Comparison of ENCODE assay signal across 28 cellular contexts in the genomic region with DNA sequence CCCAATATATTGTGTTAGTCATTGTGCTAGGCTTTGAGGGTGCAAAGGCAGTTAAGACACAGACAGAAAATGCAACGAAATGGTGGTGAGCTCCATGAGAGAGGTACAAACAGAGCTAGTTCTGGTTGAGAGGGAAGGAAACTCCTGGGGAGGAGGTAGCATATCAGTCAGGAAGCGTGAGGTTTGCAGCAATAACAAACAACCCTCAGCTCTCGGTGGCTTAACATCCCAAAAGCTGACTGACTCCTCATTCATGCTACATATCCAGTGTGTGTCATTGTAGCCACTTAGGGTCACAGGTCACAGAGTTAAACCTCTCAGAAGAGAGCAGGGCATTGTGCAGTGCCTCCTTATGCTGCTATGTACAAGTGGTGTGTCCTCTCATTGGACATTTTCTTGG. TPM values are rescaled to one million over a fixed set of nuclear protein-coding genes. Genes with fewer than 3 reads are reported as not detected.
"Had no signal": no experiment of that assay in that cellular context is flagged by ENCODE, and none has a peak within 500 bp of the region (broad histone marks: within the 10 kb centered on the region; RNA-seq: fewer than 3 reads in every experiment).

No MANE protein-coding gene starts in this region.

- H3K27ac Mint-ChIP-seq: activated CD4-positive, alpha-beta memory T cell treated with anti-CD3 and anti-CD28 coated beads for 36 hours; activated CD4-positive, alpha-beta T cell treated with anti-CD3 and anti-CD28 coated beads, Interleukin-2, amount 10 ng/mL, durations not matched to agents 24 days and 14 days; activated naive CD4-positive, alpha-beta T cell treated with anti-CD3 and anti-CD28 coated beads for 36 hours; activated naive CD8-positive, alpha-beta T cell treated with anti-CD3 and anti-CD28 coated beads, Interleukin-2, amount 10 ng/mL, durations not matched to agents 7 days and 5 days; T-cell had no signal

- FAIRE-seq: RCC 7860, TTC549 had no signal

- H3K27ac ChIP-seq: adrenal gland, KMS-11, SK-N-MC had no signal

- H3K36me3 Mint-ChIP-seq: activated CD4-positive, alpha-beta memory T cell treated with anti-CD3 and anti-CD28 coated beads for 36 hours; activated naive CD8-positive, alpha-beta T cell treated with anti-CD3 and anti-CD28 coated beads, Interleukin-2, amount 10 ng/mL, durations not matched to agents 7 days and 5 days; T-cell had no signal

- H3K9ac ChIP-seq: KMS-11 had no signal

- H3K4me3 ChIP-seq: adrenal gland, SK-N-MC had no signal

- H3K36me3 ChIP-seq: adrenal gland had no signal

- DNase-seq: activated B cell treated with CpG ODN at 0.5 μM for 24 hours; activated CD4-positive, alpha-beta memory T cell treated with anti-CD3 and anti-CD28 coated beads for 36 hours; activated CD4-positive, alpha-beta T cell treated with anti-CD3 and anti-CD28 coated beads for 1 hour; activated CD4-positive, alpha-beta T cell treated with anti-CD3 and anti-CD28 coated beads, Interleukin-2, amount 10 ng/mL, durations not matched to agents 24 days and 14 days; activated CD8-positive, alpha-beta memory T cell treated with anti-CD3 and anti-CD28 coated beads for 24 hours; activated gamma-delta T cell; activated naive CD4-positive, alpha-beta T cell treated with anti-CD3 and anti-CD28 coated beads for 36 hours; activated naive CD8-positive, alpha-beta T cell treated with anti-CD3 and anti-CD28 coated beads, Interleukin-2, amount 10 ng/mL, durations not matched to agents 7 days and 5 days; activated T-cell treated with anti-CD3 and anti-CD28 coated beads, Interleukin-2, amount 50 U/mL, for 4 hours; adrenal gland; anterior cingulate cortex; caudate nucleus; IMR-90; NCI-H1105; NCI-H1436 treated with DMSO at 0.1 percent for 48 hours; NCI-H187; NCI-H2081 treated with DMSO at 0.1 percent for 48 hours; NCI-H446; NCI-H524; PC-3; SHP77 treated with DMSO at 0.1 percent for 48 hours; T-cell; T-helper 2 cell; T1000 had no signal

- H3K9me3 ChIP-seq: adrenal gland had no signal

- H3K4me3 Mint-ChIP-seq: activated CD4-positive, alpha-beta memory T cell treated with anti-CD3 and anti-CD28 coated beads for 36 hours; activated CD4-positive, alpha-beta T cell treated with anti-CD3 and anti-CD28 coated beads, Interleukin-2, amount 10 ng/mL, durations not matched to agents 24 days and 14 days; activated naive CD4-positive, alpha-beta T cell treated with anti-CD3 and anti-CD28 coated beads for 36 hours; activated naive CD8-positive, alpha-beta T cell treated with anti-CD3 and anti-CD28 coated beads, Interleukin-2, amount 10 ng/mL, durations not matched to agents 7 days and 5 days had no signal

- H3K4me2 ChIP-seq: KMS-11 had no signal

- H3K27me3 Mint-ChIP-seq: activated B cell treated with CpG ODN at 0.5 μM for 24 hours had no signal

- ATAC-seq: activated T-cell treated with anti-CD3 and anti-CD28 coated beads, Interleukin-2, amount 50 U/mL, for 4 hours; PC-3; T-cell had no signal

- H3K9me3 Mint-ChIP-seq: activated B cell treated with CpG ODN at 0.5 μM for 24 hours; activated CD4-positive, alpha-beta memory T cell treated with anti-CD3 and anti-CD28 coated beads for 36 hours; activated CD4-positive, alpha-beta T cell treated with anti-CD3 and anti-CD28 coated beads, Interleukin-2, amount 10 ng/mL, durations not matched to agents 24 days and 14 days; activated naive CD4-positive, alpha-beta T cell treated with anti-CD3 and anti-CD28 coated beads for 36 hours; activated naive CD8-positive, alpha-beta T cell treated with anti-CD3 and anti-CD28 coated beads, Interleukin-2, amount 10 ng/mL, durations not matched to agents 7 days and 5 days; activated T-cell treated with anti-CD3 and anti-CD28 coated beads, Interleukin-2, amount 50 U/mL, for 4 hours; T-cell had no signal

RNA-seq across cellular contexts. Expression of a gene that starts 1.7 kb away (rescaled TPM):
- total RNA-seq: activated CD4-positive, alpha-beta memory T cell treated with anti-CD3 and anti-CD28 coated beads for 36 hours; activated CD4-positive, alpha-beta T cell treated with anti-CD3 and anti-CD28 coated beads, Interleukin-2, amount 10 ng/mL, durations not matched to agents 24 days and 14 days; activated naive CD4-positive, alpha-beta T cell treated with anti-CD3 and anti-CD28 coated beads for 36 hours; IMR-90 had no signal
- polyA plus RNA-seq: IMR-90 had no signal
